In the genomic region with DNA sequence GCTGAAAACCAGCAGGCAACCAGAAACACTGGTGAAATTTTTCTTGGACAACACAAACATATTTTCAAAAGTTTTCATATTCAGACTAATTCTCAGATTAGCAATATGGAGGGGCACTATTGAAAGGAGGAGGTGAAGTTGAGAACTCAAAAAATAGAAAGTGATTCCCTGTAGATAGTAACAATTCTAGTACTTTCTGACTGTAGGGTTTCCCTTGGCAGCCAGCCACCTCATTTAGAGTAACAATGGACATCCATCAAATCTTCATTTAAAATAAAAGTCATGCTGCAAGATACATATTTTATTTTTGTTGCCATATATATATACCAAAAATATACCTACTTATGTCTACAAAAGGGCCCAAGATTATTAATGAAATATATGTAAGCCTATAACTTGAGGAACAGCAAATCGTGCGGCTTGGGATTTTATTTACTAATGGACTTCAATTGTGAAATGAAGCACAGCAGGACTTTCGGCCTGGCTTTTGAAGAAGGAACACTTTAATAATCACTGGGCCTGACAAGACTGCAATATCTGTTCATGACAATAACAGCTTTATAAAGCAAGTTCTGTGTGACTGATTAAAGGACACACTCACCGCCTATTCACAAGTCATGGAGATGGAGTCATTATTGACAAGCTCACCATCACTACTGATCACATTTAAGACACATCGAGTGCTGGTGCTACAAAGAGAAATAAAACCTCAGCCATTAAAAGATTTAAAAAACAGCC, we compare ENCODE assay signal across 9 cellular contexts. TPM values are rescaled to one million over a fixed set of nuclear protein-coding genes. Genes with fewer than 3 reads are reported as not detected.
DNase-seq lines count a peak whose midpoint lies in the region; ATAC-seq, FAIRE-seq and TF ChIP-seq lines count a peak whose summit lies in the region.
"Had no signal": no experiment of that assay in that cellular context is flagged by ENCODE, and none has a peak within 500 bp of the region (broad histone marks: within the 10 kb centered on the region; RNA-seq: fewer than 3 reads in every experiment).

No MANE protein-coding gene starts in this region.

- CTCF ChIA-PET in Calu3 (lab: Charles Lee) (interaction anchor here (0.6 to 1.1 kb wide), 2 partner anchors 127 to 963 kb away, joined by 3 read pairs; no protein-coding TSS in a partner anchor), HEK293T (lab: Yijun Ruan, JAX) (interaction anchor here (0.7 kb wide), 1 partner anchor 461 kb away, joined by 3 read pairs; no protein-coding TSS in a partner anchor)

- no peak for DNase-seq in Calu3
- no peak for DNase-seq in HEK293T (ENCODE audit: extremely low spot score)
- DNase-seq in activated naive CD4-positive, alpha-beta T cell treated with anti-CD3 and anti-CD28 coated beads, Interleukin-2, amount 50 U/mL, for 72 hours (ENCODE audit: low spot score in 2 of 2) = no peak
- no peak for DNase-seq in natural killer cell
- no peak for DNase-seq in ecto neural progenitor cell (ENCODE audit: low spot score)
- DNase-seq in HFFc6 = no peak
- DNase-seq in HTR-8/SVneo (ENCODE audit: insufficient read length, low spot score) = no peak

- peaks cover 51% of the 10 kb centered on the region for H3K36me3 Mint-ChIP-seq in Calu3 (ENCODE audit: insufficient read depth, unreplicated experiment)
- peaks cover 0 to 11% of the 10 kb centered on the region in 2 donors for H3K36me3 Mint-ChIP-seq in activated naive CD4-positive, alpha-beta T cell treated with anti-CD3 and anti-CD28 coated beads, Interleukin-2, amount 50 U/mL, for 72 hours
- H3K36me3 Mint-ChIP-seq in natural killer cell = no peaks in the 10 kb centered on the region
- no peaks in the 10 kb centered on the region for H3K36me3 Mint-ChIP-seq in HFFc6 (ENCODE audit: low read depth)

- no TSS peak for BruUV-seq in Calu3 (replicated peaks; lab: Mats Ljungman, UMichigan)

- intact Hi-C loops in Calu3 (cut with micrococcal nuclease; ENCODE audit: unreplicated experiment) (loop anchor here (5.0 to 10.0 kb wide), 4 partner anchors 218 to 916 kb away; a partner anchor contains a TSS), natural killer cell (cut with micrococcal nuclease) (loop anchor here (10.0 kb wide), 1 partner anchor 1076 kb away; no protein-coding TSS in a partner anchor)

- no peak for TF ChIP-seq CTCF in Calu3 (IDR thresholded peaks at IDR 0.05; ENCODE audit: unreplicated experiment)
- TF ChIP-seq CTCF in natural killer cell (IDR thresholded peaks at IDR 0.05) = no peak
- no peak for TF ChIP-seq CTCF in HFFc6 (IDR thresholded peaks at IDR 0.05)

- ATAC-seq in activated naive CD4-positive, alpha-beta T cell treated with anti-CD3 and anti-CD28 coated beads, Interleukin-2, amount 50 U/mL, for 72 hours = no peak
- ATAC-seq in natural killer cell (no peak), GM18873 (IDR thresholded peaks at IDR 0.05; ENCODE audit: low FRiP score, unreplicated experiment) (no peak)

- H3K4me1 Mint-ChIP-seq in Calu3 (ENCODE audit: low read depth, unreplicated experiment) (peaks cover 35% of the 10 kb centered on the region), natural killer cell (peaks cover 40 to 42% of the 10 kb centered on the region in 2 donors), HFFc6 (ENCODE audit: low read depth) (peaks cover 60% of the 10 kb centered on the region)

- POLR2A ChIA-PET in HEK293T (lab: Yijun Ruan, JAX) = no interaction called here

- no peaks in the 10 kb centered on the region for H3K27me3 Mint-ChIP-seq in Calu3 (ENCODE audit: unreplicated experiment)
- H3K27me3 Mint-ChIP-seq in natural killer cell (ENCODE audit: low read depth in 2 of 2) = no peaks in the 10 kb centered on the region
- peaks cover 10% of the 10 kb centered on the region for H3K27me3 Mint-ChIP-seq in HFFc6 (ENCODE audit: insufficient read depth)

- H3K9me3 Mint-ChIP-seq in Calu3 (ENCODE audit: low read depth, unreplicated experiment) (no peaks in the 10 kb centered on the region), natural killer cell (no peaks in the 10 kb centered on the region), HFFc6 (no peaks in the 10 kb centered on the region)
- no peaks in the 10 kb centered on the region for H3K9me3 Mint-ChIP-seq in activated naive CD4-positive, alpha-beta T cell treated with anti-CD3 and anti-CD28 coated beads, Interleukin-2, amount 50 U/mL, for 72 hours

- H3K4me3 Mint-ChIP-seq in Calu3 (ENCODE audit: low read depth, unreplicated experiment) = peak overlapping the region; percentile 34
- peak overlapping the region; percentile 47 for H3K4me3 Mint-ChIP-seq in natural killer cell
- H3K4me3 Mint-ChIP-seq in HFFc6 = no peak overlapping the region

- no peak for FAIRE-seq in HTR-8/SVneo (lab: Jason Lieb, UNC)
- FAIRE-seq: H1 had no signal

- H3K27ac Mint-ChIP-seq in Calu3 (ENCODE audit: unreplicated experiment) (peak overlapping the region; percentile 95), natural killer cell (peak overlapping the region in 1 of 2 donors; percentile 96), HFFc6 (no peak overlapping the region)
- H3K27ac Mint-ChIP-seq in activated naive CD4-positive, alpha-beta T cell treated with anti-CD3 and anti-CD28 coated beads, Interleukin-2, amount 50 U/mL, for 72 hours = peak overlapping the region; percentile 81 to 99

TF ChIP-seq in HEK293T, 16 proteins besides CTCF, POLR2A, EP300 and RAD21:
- TF ChIP-seq, protein P1, sequence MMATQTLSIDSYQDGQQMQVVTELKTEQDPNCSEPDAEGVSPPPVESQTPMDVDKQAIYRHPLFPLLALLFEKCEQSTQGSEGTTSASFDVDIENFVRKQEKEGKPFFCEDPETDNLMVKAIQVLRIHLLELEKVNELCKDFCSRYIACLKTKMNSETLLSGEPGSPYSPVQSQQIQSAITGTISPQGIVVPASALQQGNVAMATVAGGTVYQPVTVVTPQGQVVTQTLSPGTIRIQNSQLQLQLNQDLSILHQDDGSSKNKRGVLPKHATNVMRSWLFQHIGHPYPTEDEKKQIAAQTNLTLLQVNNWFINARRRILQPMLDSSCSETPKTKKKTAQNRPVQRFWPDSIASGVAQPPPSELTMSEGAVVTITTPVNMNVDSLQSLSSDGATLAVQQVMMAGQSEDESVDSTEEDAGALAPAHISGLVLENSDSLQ (IDR thresholded peaks at IDR 0.05) = peak; percentile 15; the same call in 1 of the 2 replicates
- TF ChIP-seq LEF1 (IDR thresholded peaks at IDR 0.05; ENCODE audit: borderline replicate concordance) = no peak

RNA-seq across cellular contexts. Expression of a gene that starts 6.8 kb away (rescaled TPM):
- total RNA-seq in Calu3 (2022) = 4.9 and 6.2 TPM in 2 replicates
- 100 to 1,000 TPM in 1 of 2 donors, 1 to 10 TPM in 1; 9.7 to 134 TPM for total RNA-seq in activated naive CD4-positive, alpha-beta T cell treated with anti-CD3 and anti-CD28 coated beads, Interleukin-2, amount 50 U/mL, for 72 hours
- 100 to 1,000 TPM; 163 to 316 (median 266) TPM for total RNA-seq in natural killer cell
- 1 to 10 TPM; 1.8 to 7.5 (median 5.8) TPM for total RNA-seq in HFFc6 (2021; fragmentation: NEBNext Ultra II Directional; extraction: Animal tissue kit (Norgen Biotek cat#: 25700))
